Comparison of ENCODE assay signal across 8 cellular contexts in the genomic region with DNA sequence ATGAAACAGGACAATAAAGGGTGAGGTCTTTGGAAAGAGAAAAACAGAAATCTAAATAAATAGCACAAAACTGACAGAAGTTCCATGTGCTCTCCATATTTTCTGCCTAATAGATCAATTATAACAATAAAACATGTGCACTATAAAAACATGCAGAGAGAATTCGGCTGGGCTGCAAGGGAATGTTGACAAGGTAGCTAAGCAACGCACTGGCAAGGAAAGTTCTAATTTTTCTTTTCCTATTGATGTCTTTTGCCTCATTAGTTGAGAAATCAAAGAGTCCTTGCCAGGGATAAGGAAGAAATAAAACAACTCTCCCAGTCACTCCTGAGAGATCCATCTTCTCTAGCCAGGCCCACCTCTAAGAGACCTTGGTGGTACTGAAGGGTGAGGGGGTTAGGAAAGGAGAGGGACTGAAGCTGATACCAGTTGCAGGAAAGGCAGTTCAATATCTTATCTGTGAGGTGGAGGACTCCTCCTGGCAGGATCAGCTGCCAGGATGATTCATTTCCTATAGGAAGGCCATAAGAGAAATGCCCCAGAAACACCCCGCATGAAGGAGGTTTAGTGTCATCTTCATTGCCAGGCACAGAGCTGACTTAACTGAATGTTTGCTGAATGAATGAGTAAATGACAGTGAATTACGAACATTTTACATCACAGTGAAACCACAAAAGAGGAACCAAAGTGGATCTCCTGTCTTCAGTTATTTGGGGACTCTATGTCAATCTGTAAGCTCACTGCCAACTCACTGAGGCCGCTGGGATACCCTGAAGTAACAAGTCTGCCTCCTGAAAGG.
A peak's percentile ranks its signal among the peaks of the same experiment; 100 is the strongest.
DNase-seq lines count a peak whose midpoint lies in the region; ATAC-seq and TF ChIP-seq lines count a peak whose summit lies in the region.

No MANE protein-coding gene starts in this region.

- no peak overlapping the region for H4K5ac ChIP-seq in mesendoderm (ENCODE audit: low read length)

- H3K36me3 ChIP-seq in BE2C, result no peaks in the 10 kb centered on the region
- H3K36me3 ChIP-seq in HAP-1 (replicated peaks), result peaks cover under 1% of the 10 kb centered on the region; the same call in 1 of the 2 replicates
- H3K36me3 ChIP-seq in mesendoderm (ENCODE audit: control insufficient read depth, insufficient read depth, low read length), result no peaks in the 10 kb centered on the region

- no peak overlapping the region for H3K4ac ChIP-seq in mesendoderm (ENCODE audit: low read depth, low read length)

- peak; percentile 94 for ATAC-seq in GM18498 (IDR thresholded peaks at IDR 0.05; ENCODE audit: unreplicated experiment)
- peak; percentile 86 for ATAC-seq in GM21825 (IDR thresholded peaks at IDR 0.05; ENCODE audit: unreplicated experiment)
- ATAC-seq in esophagus mucosa, result peak; percentile 42

- H3K27ac ChIP-seq in mesendoderm (ENCODE audit: low read depth, low read length), result no peak overlapping the region

- H3K27me3 ChIP-seq in BE2C (no peaks in the 10 kb centered on the region), HAP-1 (ENCODE audit: low read depth) (no peaks in the 10 kb centered on the region), mesendoderm (ENCODE audit: insufficient read depth, low read length, poor library complexity) (no peaks in the 10 kb centered on the region)

- no peak overlapping the region for H3K4me2 ChIP-seq in mesendoderm (ENCODE audit: low read length)

- no peak overlapping the region for H3K56ac ChIP-seq in mesendoderm (ENCODE audit: low read length)

- no peak overlapping the region for H2BK5ac ChIP-seq in mesendoderm (ENCODE audit: low read length)

- H2AK5ac ChIP-seq in mesendoderm (ENCODE audit: low read length), result no peak overlapping the region

- no CpG with 5 or more reads among the region's 5 CpGs for WGBS in mesendoderm (ENCODE audit: extremely low coverage, insufficient coverage, low lambda C conversion rate)

- H3K18ac ChIP-seq in mesendoderm (ENCODE audit: low read length), result no peak overlapping the region

- H2BK15ac ChIP-seq in mesendoderm (replicated peaks; ENCODE audit: low read depth), result no peak overlapping the region

- H2BK120ac ChIP-seq in mesendoderm (ENCODE audit: low read depth, low read length), result no peak overlapping the region

- DNase-seq in Kasumi-1 (lab: John Stamatoyannopoulos, UW) (peak; percentile 63 to 69), NCI-H1930 (lab: John Stamatoyannopoulos, UW) (no peak), BE2C (no peak), HAP-1 (ENCODE audit: low spot score in 2 of 2) (no peak), mesendoderm (no peak)

- in situ Hi-C loops in HAP-1 (cut with MboI; ENCODE audit: low sequenced_read_pairs), result no loop called here

- no peak overlapping the region for H3K9ac ChIP-seq in mesendoderm (ENCODE audit: low read length)

- H4K8ac ChIP-seq in mesendoderm (ENCODE audit: low read depth, low read length), result no peak overlapping the region

- no peaks in the 10 kb centered on the region for H3K4me1 ChIP-seq in BE2C
- no peaks in the 10 kb centered on the region for H3K4me1 ChIP-seq in HAP-1
- peaks cover 11% of the 10 kb centered on the region for H3K4me1 ChIP-seq in mesendoderm (ENCODE audit: control insufficient read depth, low read depth, low read length)

- TF ChIP-seq CTCF in BE2C (IDR thresholded peaks at IDR 0.05; ENCODE audit: low read depth, low read length), result no peak

- H3K79me1 ChIP-seq in mesendoderm (ENCODE audit: low read length), result no peaks in the 10 kb centered on the region

- H3K4me3 ChIP-seq in BE2C (ENCODE audit: low read depth, low read length), result no peak overlapping the region
- no peak overlapping the region for H3K4me3 ChIP-seq in HAP-1
- H3K4me3 ChIP-seq in mesendoderm (ENCODE audit: low read length), result no peak overlapping the region

- no peak overlapping the region for H3K23ac ChIP-seq in mesendoderm (ENCODE audit: low read length)

- H3K9me3 ChIP-seq in BE2C (no peaks in the 10 kb centered on the region), HAP-1 (no peaks in the 10 kb centered on the region)

- no peaks in the 10 kb centered on the region for H3K79me2 ChIP-seq in mesendoderm (ENCODE audit: control insufficient read depth, insufficient read depth, low read length)

Comparison
In these comparisons a context has a peak if more than half of its experiments do, and no peak if none do; other contexts are left out.
1. ATAC-seq: peak in every context shown above with its lines; median percentile 94 in GM18498; 86 in GM21825; 42 in esophagus mucosa.
2. DNase-seq: peak in Kasumi-1 (2 of 2); none in NCI-H1930 (0 of 2), BE2C (single experiment), HAP-1 (0 of 2) and mesendoderm (single experiment).